In genomic region chr16:77763994-77764393, GRCh38 we compare ENCODE assay signal across 1 cellular context.
TF ChIP-seq lines count a peak whose summit lies in the region.

No MANE protein-coding gene starts in this region.

TF ChIP-seq in HepG2, 621 proteins besides CTCF, POLR2A, EP300 and RAD21:
- no peak for TF ChIP-seq ZNF207 (IDR thresholded peaks at IDR 0.05; ENCODE audit: borderline replicate concordance)
- no peak for TF ChIP-seq BORCS8-MEF2B (CRISPR knock-in tag; IDR thresholded peaks at IDR 0.05)
- TF ChIP-seq TARDBP (CRISPR knock-in tag; IDR thresholded peaks at IDR 0.05) = 0 out of 2 replicates have a peak, but pooled peaks have one; percentile 16
- TF ChIP-seq POGZ (CRISPR knock-in tag; IDR thresholded peaks at IDR 0.05) = no peak
- TF ChIP-seq ZNF501 (CRISPR knock-in tag; IDR thresholded peaks at IDR 0.05) = 0 out of 2 replicates have a peak, but pooled peaks have one; percentile 5
- 0 out of 2 replicates have a peak, but pooled peaks have one; percentile 12 for TF ChIP-seq SRY (CRISPR knock-in tag; IDR thresholded peaks at IDR 0.05)
- no peak for TF ChIP-seq KMT2B (CRISPR knock-in tag; IDR thresholded peaks at IDR 0.05)
TF ChIP-seq in HepG2: peak in this region for 3.
